Comparison of ENCODE assay signal across 1 cellular context in the genomic region with DNA sequence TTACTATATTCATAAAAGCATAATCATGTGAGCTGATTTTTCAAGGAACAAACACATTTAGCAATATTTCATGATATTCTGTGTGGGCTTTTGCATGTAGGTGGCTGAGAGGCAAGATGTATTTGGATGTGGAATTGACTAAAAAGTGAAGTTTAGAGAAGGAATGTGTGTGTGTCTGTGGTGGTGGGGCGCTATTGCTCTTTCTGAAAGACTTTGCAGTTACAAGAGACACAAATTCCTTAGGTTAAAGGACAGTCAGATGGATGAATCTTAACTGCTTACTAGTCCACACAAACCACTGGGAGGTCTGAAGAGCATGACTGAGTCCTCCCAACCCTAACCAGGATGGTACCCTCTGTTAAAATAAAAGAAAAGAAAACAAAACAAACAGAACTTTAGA.
TF ChIP-seq lines count a peak whose summit lies in the region.

No MANE protein-coding gene starts in this region.

TF ChIP-seq in HepG2, 621 proteins besides CTCF, POLR2A, EP300 and RAD21:
- TF ChIP-seq, protein P1, sequence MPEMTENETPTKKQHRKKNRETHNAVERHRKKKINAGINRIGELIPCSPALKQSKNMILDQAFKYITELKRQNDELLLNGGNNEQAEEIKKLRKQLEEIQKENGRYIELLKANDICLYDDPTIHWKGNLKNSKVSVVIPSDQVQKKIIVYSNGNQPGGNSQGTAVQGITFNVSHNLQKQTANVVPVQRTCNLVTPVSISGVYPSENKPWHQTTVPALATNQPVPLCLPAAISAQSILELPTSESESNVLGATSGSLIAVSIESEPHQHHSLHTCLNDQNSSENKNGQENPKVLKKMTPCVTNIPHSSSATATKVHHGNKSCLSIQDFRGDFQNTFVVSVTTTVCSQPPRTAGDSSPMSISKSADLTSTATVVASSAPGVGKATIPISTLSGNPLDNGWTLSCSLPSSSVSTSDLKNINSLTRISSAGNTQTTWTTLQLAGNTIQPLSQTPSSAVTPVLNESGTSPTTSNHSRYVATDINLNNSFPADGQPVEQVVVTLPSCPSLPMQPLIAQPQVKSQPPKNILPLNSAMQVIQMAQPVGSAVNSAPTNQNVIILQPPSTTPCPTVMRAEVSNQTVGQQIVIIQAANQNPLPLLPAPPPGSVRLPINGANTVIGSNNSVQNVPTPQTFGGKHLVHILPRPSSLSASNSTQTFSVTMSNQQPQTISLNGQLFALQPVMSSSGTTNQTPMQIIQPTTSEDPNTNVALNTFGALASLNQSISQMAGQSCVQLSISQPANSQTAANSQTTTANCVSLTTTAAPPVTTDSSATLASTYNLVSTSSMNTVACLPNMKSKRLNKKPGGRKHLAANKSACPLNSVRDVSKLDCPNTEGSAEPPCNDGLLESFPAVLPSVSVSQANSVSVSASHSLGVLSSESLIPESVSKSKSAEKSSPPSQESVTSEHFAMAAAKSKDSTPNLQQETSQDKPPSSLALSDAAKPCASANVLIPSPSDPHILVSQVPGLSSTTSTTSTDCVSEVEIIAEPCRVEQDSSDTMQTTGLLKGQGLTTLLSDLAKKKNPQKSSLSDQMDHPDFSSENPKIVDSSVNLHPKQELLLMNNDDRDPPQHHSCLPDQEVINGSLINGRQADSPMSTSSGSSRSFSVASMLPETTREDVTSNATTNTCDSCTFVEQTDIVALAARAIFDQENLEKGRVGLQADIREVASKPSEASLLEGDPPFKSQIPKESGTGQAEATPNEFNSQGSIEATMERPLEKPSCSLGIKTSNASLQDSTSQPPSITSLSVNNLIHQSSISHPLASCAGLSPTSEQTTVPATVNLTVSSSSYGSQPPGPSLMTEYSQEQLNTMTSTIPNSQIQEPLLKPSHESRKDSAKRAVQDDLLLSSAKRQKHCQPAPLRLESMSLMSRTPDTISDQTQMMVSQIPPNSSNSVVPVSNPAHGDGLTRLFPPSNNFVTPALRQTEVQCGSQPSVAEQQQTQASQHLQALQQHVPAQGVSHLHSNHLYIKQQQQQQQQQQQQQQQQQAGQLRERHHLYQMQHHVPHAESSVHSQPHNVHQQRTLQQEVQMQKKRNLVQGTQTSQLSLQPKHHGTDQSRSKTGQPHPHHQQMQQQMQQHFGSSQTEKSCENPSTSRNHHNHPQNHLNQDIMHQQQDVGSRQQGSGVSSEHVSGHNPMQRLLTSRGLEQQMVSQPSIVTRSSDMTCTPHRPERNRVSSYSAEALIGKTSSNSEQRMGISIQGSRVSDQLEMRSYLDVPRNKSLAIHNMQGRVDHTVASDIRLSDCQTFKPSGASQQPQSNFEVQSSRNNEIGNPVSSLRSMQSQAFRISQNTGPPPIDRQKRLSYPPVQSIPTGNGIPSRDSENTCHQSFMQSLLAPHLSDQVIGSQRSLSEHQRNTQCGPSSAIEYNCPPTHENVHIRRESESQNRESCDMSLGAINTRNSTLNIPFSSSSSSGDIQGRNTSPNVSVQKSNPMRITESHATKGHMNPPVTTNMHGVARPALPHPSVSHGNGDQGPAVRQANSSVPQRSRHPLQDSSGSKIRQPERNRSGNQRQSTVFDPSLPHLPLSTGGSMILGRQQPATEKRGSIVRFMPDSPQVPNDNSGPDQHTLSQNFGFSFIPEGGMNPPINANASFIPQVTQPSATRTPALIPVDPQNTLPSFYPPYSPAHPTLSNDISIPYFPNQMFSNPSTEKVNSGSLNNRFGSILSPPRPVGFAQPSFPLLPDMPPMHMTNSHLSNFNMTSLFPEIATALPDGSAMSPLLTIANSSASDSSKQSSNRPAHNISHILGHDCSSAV (CRISPR knock-in tag; IDR thresholded peaks at IDR 0.05; ENCODE audit: borderline replicate concordance): no peak
- TF ChIP-seq AGO1 (IDR thresholded peaks at IDR 0.05; ENCODE audit: low read depth, low read length, poor library complexity, severe bottlenecking) (no peak), STAG1 (CRISPR knock-in tag; IDR thresholded peaks at IDR 0.05) (peak; percentile 33; the same call in 1 of the 2 replicates), NCOA1 (CRISPR knock-in tag; IDR thresholded peaks at IDR 0.05) (no peak), NFYC (CRISPR knock-in tag; IDR thresholded peaks at IDR 0.05) (no peak)
